In the genomic region with DNA sequence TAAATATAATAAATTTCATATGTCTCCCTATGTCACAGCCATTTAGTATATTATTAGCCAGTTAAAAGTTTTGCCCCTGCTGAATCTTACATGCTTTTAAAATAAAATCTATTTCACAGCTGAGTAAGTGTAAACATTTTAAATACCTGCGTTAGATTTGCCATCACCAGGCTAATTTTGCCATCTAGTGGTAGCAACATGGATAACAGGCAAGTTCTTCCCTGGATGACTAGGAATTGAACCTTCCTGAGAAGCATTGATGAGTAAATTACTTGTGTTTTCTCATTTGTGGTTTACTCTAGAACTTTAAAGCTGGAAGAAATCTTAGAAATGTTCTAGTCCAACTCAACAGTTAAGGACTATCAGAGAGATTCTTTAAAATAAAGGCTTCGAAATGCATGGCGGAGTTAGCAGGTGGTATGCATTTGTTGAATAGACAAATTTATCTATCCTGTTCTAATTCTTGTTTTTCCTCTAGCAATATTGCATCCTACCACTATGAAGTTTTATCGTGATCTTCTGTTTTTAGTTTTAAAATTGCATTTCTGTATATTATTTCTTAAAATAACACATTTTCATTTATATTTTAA, we compare ENCODE assay signal across 8 cellular contexts. TPM values are rescaled to one million over a fixed set of nuclear protein-coding genes. Genes with fewer than 3 reads are reported as not detected.
DNase-seq lines count a peak whose midpoint lies in the region; ATAC-seq lines count a peak whose summit lies in the region.

No MANE protein-coding gene starts in this region.

- H3K4me1 ChIP-seq in HAP-1 = peaks cover 22% of the 10 kb centered on the region

- DNase-seq in 8988T = peak; percentile 10
- peak; percentile 70 for DNase-seq in DMS53 (lab: John Stamatoyannopoulos, UW)
- DNase-seq in HAP-1 (ENCODE audit: low spot score in 2 of 2) = peak; percentile 61 to 73
- peak; percentile 51 for DNase-seq in NCI-H1694 treated with DMSO at 0.1 percent for 48 hours (lab: John Stamatoyannopoulos, UW)
- peak; percentile 20 for DNase-seq in activated CD4-positive, alpha-beta memory T cell treated with anti-CD3 and anti-CD28 coated beads, Interleukin-2, amount 10 ng/mL, durations not matched to agents 7 days and 5 days
- peak; percentile 28 for DNase-seq in hepatic stellate cell (ENCODE audit: low spot score)
- peak; percentile 91 for DNase-seq in superior temporal gyrus (ENCODE audit: extremely low spot score)
- no peak for DNase-seq in stimulated activated naive B cell treated with anti-CD40 and anti-IgM and Interleukin-4, amounts not matched to agents 10 μg/mL and 1 μg/mL and 100 μg/mL, for 72 hours

- peaks cover 6% of the 10 kb centered on the region for H3K4me1 Mint-ChIP-seq in activated CD4-positive, alpha-beta memory T cell treated with anti-CD3 and anti-CD28 coated beads, Interleukin-2, amount 10 ng/mL, durations not matched to agents 7 days and 5 days
- peaks cover 9 to 14% of the 10 kb centered on the region in 2 donors for H3K4me1 Mint-ChIP-seq in stimulated activated naive B cell treated with anti-CD40 and anti-IgM and Interleukin-4, amounts not matched to agents 10 μg/mL and 1 μg/mL and 100 μg/mL, for 72 hours

- POLR2A ChIA-PET in activated CD4-positive, alpha-beta memory T cell treated with anti-CD3 and anti-CD28 coated beads, Interleukin-2, amount 10 ng/mL, durations not matched to agents 7 days and 5 days (lab: Charles Lee) = interaction anchor here (1.3 kb wide), 1 partner anchor 447 kb away, joined by 3 read pairs; the partner anchor contains the start of gene DOP1A

- H3K27me3 ChIP-seq in HAP-1 (ENCODE audit: low read depth) = no peaks in the 10 kb centered on the region

- no peak for ATAC-seq in stimulated activated naive B cell treated with anti-CD40 and anti-IgM and Interleukin-4, amounts not matched to agents 10 μg/mL and 1 μg/mL and 100 μg/mL, for 72 hours (replicated peaks)

- in situ Hi-C loops in HAP-1 (cut with MboI; ENCODE audit: low sequenced_read_pairs) = loop anchor here (5.0 to 10.0 kb wide), 4 partner anchors 83 to 450 kb away; partner anchors contain the start of genes DOP1A, ME1 and UBE3D

- H3K4me3 ChIP-seq in HAP-1 = no peak overlapping the region

- no peaks in the 10 kb centered on the region for H3K9me3 ChIP-seq in HAP-1

- H3K27ac Mint-ChIP-seq in activated CD4-positive, alpha-beta memory T cell treated with anti-CD3 and anti-CD28 coated beads, Interleukin-2, amount 10 ng/mL, durations not matched to agents 7 days and 5 days = no peak overlapping the region
- H3K27ac Mint-ChIP-seq in stimulated activated naive B cell treated with anti-CD40 and anti-IgM and Interleukin-4, amounts not matched to agents 10 μg/mL and 1 μg/mL and 100 μg/mL, for 72 hours = no peak overlapping the region

- CTCF ChIA-PET in activated CD4-positive, alpha-beta memory T cell treated with anti-CD3 and anti-CD28 coated beads, Interleukin-2, amount 10 ng/mL, durations not matched to agents 7 days and 5 days (lab: Charles Lee) = interaction anchor here (0.6 to 5.3 kb wide), 10 partner anchors 10 to 452 kb away, joined by 3 to 72 read pairs (median 5); partner anchors contain the start of genes DOP1A and UBE3D

- H3K9me3 Mint-ChIP-seq in activated CD4-positive, alpha-beta memory T cell treated with anti-CD3 and anti-CD28 coated beads, Interleukin-2, amount 10 ng/mL, durations not matched to agents 7 days and 5 days = no peaks in the 10 kb centered on the region
- no peaks in the 10 kb centered on the region for H3K9me3 Mint-ChIP-seq in stimulated activated naive B cell treated with anti-CD40 and anti-IgM and Interleukin-4, amounts not matched to agents 10 μg/mL and 1 μg/mL and 100 μg/mL, for 72 hours

- H3K36me3 Mint-ChIP-seq in activated CD4-positive, alpha-beta memory T cell treated with anti-CD3 and anti-CD28 coated beads, Interleukin-2, amount 10 ng/mL, durations not matched to agents 7 days and 5 days (ENCODE audit: low read depth) = no peaks in the 10 kb centered on the region
- H3K36me3 Mint-ChIP-seq in stimulated activated naive B cell treated with anti-CD40 and anti-IgM and Interleukin-4, amounts not matched to agents 10 μg/mL and 1 μg/mL and 100 μg/mL, for 72 hours = no peaks in the 10 kb centered on the region

- no peaks in the 10 kb centered on the region for H3K36me3 ChIP-seq in HAP-1 (replicated peaks)

- no peak overlapping the region for H3K4me3 Mint-ChIP-seq in activated CD4-positive, alpha-beta memory T cell treated with anti-CD3 and anti-CD28 coated beads, Interleukin-2, amount 10 ng/mL, durations not matched to agents 7 days and 5 days
- H3K4me3 Mint-ChIP-seq in stimulated activated naive B cell treated with anti-CD40 and anti-IgM and Interleukin-4, amounts not matched to agents 10 μg/mL and 1 μg/mL and 100 μg/mL, for 72 hours = no peak overlapping the region

- H3K27me3 Mint-ChIP-seq in activated CD4-positive, alpha-beta memory T cell treated with anti-CD3 and anti-CD28 coated beads, Interleukin-2, amount 10 ng/mL, durations not matched to agents 7 days and 5 days = peaks cover 36% of the 10 kb centered on the region
- H3K27me3 Mint-ChIP-seq in stimulated activated naive B cell treated with anti-CD40 and anti-IgM and Interleukin-4, amounts not matched to agents 10 μg/mL and 1 μg/mL and 100 μg/mL, for 72 hours = peaks cover 36 to 45% of the 10 kb centered on the region in 2 donors

RNA-seq across cellular contexts. Expression of gene PRSS35, which starts 2.6 kb away (rescaled TPM):
- total RNA-seq in activated CD4-positive, alpha-beta memory T cell treated with anti-CD3 and anti-CD28 coated beads, Interleukin-2, amount 10 ng/mL, durations not matched to agents 7 days and 5 days = not detected
